In genomic region chr19:15640294-15640903, GRCh38 we compare ENCODE assay signal across 10 cellular contexts. TPM values are rescaled to one million over a fixed set of nuclear protein-coding genes. Genes with fewer than 3 reads are reported as not detected.
A peak's percentile ranks its signal among the peaks of the same experiment; 100 is the strongest.
DNase-seq lines count a peak whose midpoint lies in the region; ATAC-seq, FAIRE-seq and TF ChIP-seq lines count a peak whose summit lies in the region.
"Had no signal": no experiment of that assay in that cellular context is flagged by ENCODE, and none has a peak within 500 bp of the region (broad histone marks: within the 10 kb centered on the region; RNA-seq: fewer than 3 reads in every experiment).

CYP4F3 (plus strand) TSS chr19:15640897; CDS start chr19:15641416, 519 bp downstream.

- FAIRE-seq in small intestine (lab: Jason Lieb, UNC), result no peak

- H3K27ac ChIP-seq in HL-60 (replicated peaks) (peak within 1 kb of the TSS; percentile 89), Peyer's patch (peak within 1 kb of the TSS in 3 of 4 donors; percentile 70 to 95 (median 90)), heart left ventricle (no peak within 1 kb of the TSS), small intestine (ENCODE audit: low read depth in 1 of 2, low read length in 1 of 2) (peak within 1 kb of the TSS; percentile 91 to 98)

- H3K27me3 ChIP-seq in HL-60 (ENCODE audit: insufficient read depth, poor library complexity, severe bottlenecking), result no peaks in the 10 kb centered on the region
- H3K27me3 ChIP-seq in Peyer's patch, result no peaks in the 10 kb centered on the region
- H3K27me3 ChIP-seq in heart left ventricle, result peaks cover 0 to 8% (median 0%) of the 10 kb centered on the region in 9 donors
- no peaks in the 10 kb centered on the region for H3K27me3 ChIP-seq in small intestine (ENCODE audit: control insufficient read depth in 2 of 2, insufficient read depth in 2 of 2, low read length in 2 of 2)

- TF ChIP-seq POLR2A in Peyer's patch (IDR thresholded peaks at IDR 0.05) (peak in 1 of 2 donors; percentile 51), heart left ventricle (IDR thresholded peaks at IDR 0.05) (no peak)

- DNase-seq in HL-60 (ENCODE audit: low read depth in 1 of 2, low spot score in 1 of 2), result peak; percentile 82 to 92
- peak in 2 of 3 donors; percentile 95 to 98 for DNase-seq in Peyer's patch
- DNase-seq in heart left ventricle, result peak; percentile 55 to 78 (median 62)
- DNase-seq in small intestine, result peak; percentile 99
- DNase-seq in glutamatergic neuron, result no peak
- DNase-seq: HCEC 1CT had no signal

- no peak within 1 kb of the TSS for H3K4me3 Mint-ChIP-seq in glutamatergic neuron (ENCODE audit: unreplicated experiment)
- H3K4me3 Mint-ChIP-seq: central memory CD8-positive, alpha-beta T cell had no signal

- H3K27me3 Mint-ChIP-seq in glutamatergic neuron (ENCODE audit: unreplicated experiment), result peaks cover 2% of the 10 kb centered on the region

- H3K4me1 ChIP-seq in Peyer's patch (peaks cover 0 to 19% (median 0%) of the 10 kb centered on the region in 4 donors), heart left ventricle (peaks cover 0 to 12% (median 0%) of the 10 kb centered on the region in 12 donors), small intestine (ENCODE audit: control insufficient read depth in 2 of 2, insufficient read depth in 1 of 2, low read depth in 1 of 2, low read length in 1 of 2) (peaks cover 0 to 2% of the 10 kb centered on the region in 2 donors)

- no peak for TF ChIP-seq CTCF in HL-60 (IDR thresholded peaks at IDR 0.05; ENCODE audit: insufficient read depth, low read length)
- peak in 1 of 6 experiments; percentile 4 for TF ChIP-seq CTCF in Peyer's patch (IDR thresholded peaks at IDR 0.05)
- no peak for TF ChIP-seq CTCF in heart left ventricle (IDR thresholded peaks at IDR 0.05)
- no peak for TF ChIP-seq CTCF in glutamatergic neuron (IDR thresholded peaks at IDR 0.05; ENCODE audit: partially characterized antibody, unreplicated experiment)

- intact Hi-C loops in heart left ventricle (cut with DNase I), result no loop called here

- H3K4me1 Mint-ChIP-seq in glutamatergic neuron (ENCODE audit: low read depth, unreplicated experiment), result no peaks in the 10 kb centered on the region

- H3K4me3 ChIP-seq in HL-60 (replicated peaks; ENCODE audit: insufficient read depth, low read length), result 0 out of 2 replicates have a peak within 1 kb of the TSS, but pooled peaks have one; percentile 1
- peak within 1 kb of the TSS in 2 of 4 donors; percentile 32 to 51 for H3K4me3 ChIP-seq in Peyer's patch
- no peak within 1 kb of the TSS for H3K4me3 ChIP-seq in heart left ventricle
- H3K4me3 ChIP-seq in small intestine (ENCODE audit: low read depth in 1 of 2, low read length in 2 of 2), result peak within 1 kb of the TSS in 1 of 2 donors; percentile 46

- H3K9me3 ChIP-seq in Peyer's patch (no peaks in the 10 kb centered on the region), heart left ventricle (no peaks in the 10 kb centered on the region), small intestine (ENCODE audit: control insufficient read depth, low read depth) (no peaks in the 10 kb centered on the region)

- H3K36me3 Mint-ChIP-seq in glutamatergic neuron (ENCODE audit: unreplicated experiment), result no peaks in the 10 kb centered on the region

- no peak within 1 kb of the TSS for H3K27ac Mint-ChIP-seq in glutamatergic neuron (ENCODE audit: unreplicated experiment)

- ATAC-seq in heart left ventricle, result peak; percentile 69 to 84 (median 76)
- no peak for ATAC-seq in HG02571 (IDR thresholded peaks at IDR 0.05; ENCODE audit: unreplicated experiment)
- no peak for ATAC-seq in HG02642 (IDR thresholded peaks at IDR 0.05; ENCODE audit: poor library complexity, unreplicated experiment)
- no peak for ATAC-seq in HG03095 (IDR thresholded peaks at IDR 0.05; ENCODE audit: unreplicated experiment)

- 51 to 62% (median 55%) methylated on average over 3 to 6 of the region's 6 CpGs for WGBS in heart left ventricle, 4 donors
- 9 to 42% (median 19%) methylated on average over 6 of the region's 6 CpGs for WGBS in small intestine, 3 donors

- H3K9me3 Mint-ChIP-seq in glutamatergic neuron (ENCODE audit: unreplicated experiment), result peaks cover 14% of the 10 kb centered on the region
- H3K9me3 Mint-ChIP-seq: central memory CD8-positive, alpha-beta T cell had no signal

- H3K36me3 ChIP-seq in Peyer's patch, result no peaks in the 10 kb centered on the region
- H3K36me3 ChIP-seq in heart left ventricle, result no peaks in the 10 kb centered on the region
- H3K36me3 ChIP-seq in small intestine (ENCODE audit: control insufficient read depth in 2 of 2, insufficient read depth in 2 of 2, low read length in 2 of 2), result no peaks in the 10 kb centered on the region

RNA-seq across cellular contexts. Expression of gene CYP4F3, which starts in this region (rescaled TPM):
- total RNA-seq in Peyer's patch (100 to 1,000 TPM in 1 of 4 donors, 10 to 100 TPM in 3; 23.9 to 164 (median 73.9) TPM), heart left ventricle (1 to 10 TPM in 2 of 9 donors, under 1 TPM in 4, not detected in 3; 0.12 to 1.9 (median 0.30) TPM), glutamatergic neuron (ENCODE audit: unreplicated experiment) (not detected)
- polyA plus RNA-seq in heart left ventricle (under 1 TPM in 1 of 2 donors, not detected in 1; 0.04 TPM), small intestine (10 to 100 TPM in 1 of 3 donors, 1 to 10 TPM in 2; 2.3 to 11.1 (median 4.7) TPM)

Comparison
In these comparisons a context has a peak if more than half of its experiments do, and no peak if none do; other contexts are left out.
1. RNA of gene CYP4F3 (total RNA-seq): 23.9 to 164 TPM in Peyer's patch; 0.12 to 1.9 TPM in heart left ventricle and not detected in glutamatergic neuron (single experiment); every median in the first group is over 4 times any median in the second.
2. H3K27ac ChIP-seq: peak in HL-60 (single experiment), Peyer's patch (3 of 4) and small intestine (2 of 2); none in heart left ventricle (0 of 12).
3. ATAC-seq: peak in heart left ventricle (4 of 4); none in HG02571 (single experiment), HG02642 (single experiment) and HG03095 (single experiment).